In genomic region chr2:7515327-7515726, GRCh38 we compare ENCODE assay signal across 1 cellular context.
TF ChIP-seq lines count a peak whose summit lies in the region.

No MANE protein-coding gene starts in this region.

TF ChIP-seq in WTC11, 78 proteins besides CTCF, POLR2A, EP300 and RAD21 (continued from another document):
- TF ChIP-seq AR (CRISPR knock-in tag; IDR thresholded peaks at IDR 0.05) (no peak), NFATC4 (CRISPR knock-in tag; IDR thresholded peaks at IDR 0.05) (no peak), NFE2L1 (CRISPR knock-in tag; IDR thresholded peaks at IDR 0.05) (no peak), HMGXB4 (CRISPR knock-in tag; IDR thresholded peaks at IDR 0.05) (no peak), CBFB (CRISPR knock-in tag; IDR thresholded peaks at IDR 0.05; ENCODE audit: low read depth) (no peak), SP1 (CRISPR knock-in tag; conservative IDR thresholded peaks at IDR 0.05) (no peak), NR1H2 (CRISPR knock-in tag; IDR thresholded peaks at IDR 0.05) (no peak), MXD4 (CRISPR knock-in tag; IDR thresholded peaks at IDR 0.05; ENCODE audit: borderline replicate concordance) (no peak), JAZF1 (CRISPR knock-in tag; IDR thresholded peaks at IDR 0.05) (no peak), GTF2I (CRISPR knock-in tag; conservative IDR thresholded peaks at IDR 0.05) (no peak)
